In the genomic region with DNA sequence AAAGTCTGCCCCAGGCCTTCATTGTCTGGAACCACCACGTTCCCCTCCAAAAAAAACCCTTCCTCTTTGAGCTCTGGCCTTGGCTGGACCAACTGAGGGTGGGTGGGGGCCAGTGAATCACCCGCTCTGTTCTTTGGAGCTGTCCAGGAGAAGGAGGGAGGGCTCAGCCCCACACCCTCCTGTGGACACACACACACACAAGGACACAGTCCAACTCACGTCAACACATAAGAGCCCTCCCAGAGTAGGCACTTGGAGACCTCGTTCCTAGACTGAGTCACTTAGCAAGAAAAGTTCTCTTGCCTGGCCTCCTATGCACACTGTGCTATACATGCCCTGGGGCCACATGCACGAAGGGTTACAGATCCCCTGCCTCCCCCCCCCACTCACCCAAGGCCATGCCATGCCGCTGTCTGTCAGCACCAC, we compare ENCODE assay signal across 10 cellular contexts. TPM values are rescaled to one million over a fixed set of nuclear protein-coding genes. Genes with fewer than 3 reads are reported as not detected.
DNase-seq lines count a peak whose midpoint lies in the region; ATAC-seq and TF ChIP-seq lines count a peak whose summit lies in the region.
"Had no signal": no experiment of that assay in that cellular context is flagged by ENCODE, and none has a peak within 500 bp of the region (broad histone marks: within the 10 kb centered on the region; RNA-seq: fewer than 3 reads in every experiment).

No MANE protein-coding gene starts in this region.

- WGBS in lung, 2 donors: 59 to 60% methylated on average over 6 of the region's 6 CpGs

- H3K9me3 ChIP-seq in MG63: no peaks in the 10 kb centered on the region
- no peaks in the 10 kb centered on the region for H3K9me3 ChIP-seq in lung (ENCODE audit: control insufficient read depth in 2 of 2, insufficient read depth in 1 of 2, low read length in 1 of 2)
- no peaks in the 10 kb centered on the region for H3K9me3 ChIP-seq in tibial artery

- no peak overlapping the region for H3K4me3 Mint-ChIP-seq in natural killer cell treated with Interleukin-12 subunit alpha and Interleukin-12 subunit beta and Interleukin-15 and Interleukin-18, amount 100 ng/mL, for 72 hours
- H3K4me3 Mint-ChIP-seq: activated CD4-positive, alpha-beta T cell treated with anti-CD3 and anti-CD28 coated beads, Interleukin-2, amount 10 ng/mL, durations not matched to agents 24 days and 14 days had no signal

- H3K27me3 Mint-ChIP-seq in natural killer cell treated with Interleukin-12 subunit alpha and Interleukin-12 subunit beta and Interleukin-15 and Interleukin-18, amount 100 ng/mL, for 72 hours: peaks cover 13 to 14% of the 10 kb centered on the region in 2 donors

- ATAC-seq in lung (ENCODE audit: insufficient read depth, low FRiP score): peak; percentile 65
- no peak for ATAC-seq in GM18873 (IDR thresholded peaks at IDR 0.05; ENCODE audit: low FRiP score, unreplicated experiment)
- ATAC-seq in GM18502 (IDR thresholded peaks at IDR 0.05; ENCODE audit: poor library complexity, unreplicated experiment): no peak
- no peak for ATAC-seq in natural killer cell treated with Interleukin-12 subunit alpha and Interleukin-12 subunit beta and Interleukin-15 and Interleukin-18, amount 100 ng/mL, for 72 hours

- no peaks in the 10 kb centered on the region for H3K27me3 ChIP-seq in MG63
- H3K27me3 ChIP-seq in lung (ENCODE audit: control insufficient read depth, insufficient read depth): no peaks in the 10 kb centered on the region
- no peaks in the 10 kb centered on the region for H3K27me3 ChIP-seq in tibial artery

- H3K36me3 ChIP-seq in MG63 (peaks cover 2% of the 10 kb centered on the region; the same call in 1 of the 2 replicates), lung (ENCODE audit: control insufficient read depth in 2 of 2, insufficient read depth in 2 of 2, low read length in 2 of 2) (no peaks in the 10 kb centered on the region), tibial artery (no peaks in the 10 kb centered on the region)

- H3K4me3 ChIP-seq in MG63: no peak overlapping the region
- H3K4me3 ChIP-seq in coronary artery: peak overlapping the region; percentile 74
- H3K4me3 ChIP-seq in lung: no peak overlapping the region
- H3K4me3 ChIP-seq in tibial artery: peak overlapping the region in 1 of 2 donors; percentile 52

- DNase-seq in MG63 (peak; percentile 96), coronary artery (ENCODE audit: low spot score) (peak; percentile 94), lung (ENCODE audit: low spot score) (peak; percentile 71), tibial artery (peak; percentile 94 to 97)
- no peak for DNase-seq in activated CD4-positive, alpha-beta T cell treated with anti-CD3 and anti-CD28 coated beads, Interleukin-2, amount 50 U/mL, for 48 hours
- DNase-seq in natural killer cell treated with Interleukin-12 subunit alpha and Interleukin-12 subunit beta and Interleukin-15 and Interleukin-18, amount 100 ng/mL, for 72 hours (ENCODE audit: low spot score): no peak
- DNase-seq: activated CD4-positive, alpha-beta T cell treated with anti-CD3 and anti-CD28 coated beads, Interleukin-2, amount 10 ng/mL, durations not matched to agents 24 days and 14 days; NK-92 treated with Interleukin-12 subunit alpha and Interleukin-12 subunit beta, amount 100 ng/mL, for 24 hours had no signal

- H3K4me1 Mint-ChIP-seq in natural killer cell treated with Interleukin-12 subunit alpha and Interleukin-12 subunit beta and Interleukin-15 and Interleukin-18, amount 100 ng/mL, for 72 hours (ENCODE audit: low read depth in 2 of 2): no peaks in the 10 kb centered on the region

- no peak overlapping the region for H3K27ac Mint-ChIP-seq in natural killer cell treated with Interleukin-12 subunit alpha and Interleukin-12 subunit beta and Interleukin-15 and Interleukin-18, amount 100 ng/mL, for 72 hours
- H3K27ac Mint-ChIP-seq: activated CD4-positive, alpha-beta T cell treated with anti-CD3 and anti-CD28 coated beads, Interleukin-2, amount 10 ng/mL, durations not matched to agents 24 days and 14 days had no signal

- peaks cover 2 to 4% of the 10 kb centered on the region in 2 donors for H3K4me1 ChIP-seq in lung (ENCODE audit: control insufficient read depth in 2 of 2, insufficient read depth in 2 of 2, low read length in 2 of 2)
- peaks cover 4 to 77% (median 38%) of the 10 kb centered on the region in 4 donors for H3K4me1 ChIP-seq in tibial artery

- peak overlapping the region; percentile 78 to 94 for H3K27ac ChIP-seq in coronary artery
- H3K27ac ChIP-seq in lung (ENCODE audit: low read depth in 1 of 2, low read length in 1 of 2): peak overlapping the region in 1 of 2 donors; percentile 64
- peak overlapping the region; percentile 80 to 81 for H3K27ac ChIP-seq in tibial artery

- TF ChIP-seq CTCF in coronary artery (IDR thresholded peaks at IDR 0.05): no peak
- no peak for TF ChIP-seq CTCF in lung (IDR thresholded peaks at IDR 0.05; ENCODE audit: control extremely low read depth, extremely low read depth)
- TF ChIP-seq CTCF in tibial artery (IDR thresholded peaks at IDR 0.05): no peak

- H3K36me3 Mint-ChIP-seq in natural killer cell treated with Interleukin-12 subunit alpha and Interleukin-12 subunit beta and Interleukin-15 and Interleukin-18, amount 100 ng/mL, for 72 hours: no peaks in the 10 kb centered on the region

- intact Hi-C loops in tibial artery (cut with DNase I; ENCODE audit: low total_unique reads): no loop called here

- no peaks in the 10 kb centered on the region for H3K9me3 Mint-ChIP-seq in natural killer cell treated with Interleukin-12 subunit alpha and Interleukin-12 subunit beta and Interleukin-15 and Interleukin-18, amount 100 ng/mL, for 72 hours
- H3K9me3 Mint-ChIP-seq: activated CD4-positive, alpha-beta T cell treated with anti-CD3 and anti-CD28 coated beads, Interleukin-2, amount 10 ng/mL, durations not matched to agents 24 days and 14 days had no signal

RNA-seq across cellular contexts. Expression of a gene that starts 1.2 kb away (rescaled TPM):
- 13.4 and 17.6 TPM in 2 replicates for total RNA-seq in MG63 (2014; rRNA removed; shearing (Covaris generic); ENCODE audit: low replicate concordance)
- total RNA-seq in lung: 100 to 1,000 TPM; 308 to 377 TPM
- 100 to 1,000 TPM in 1 of 2 donors, 10 to 100 TPM in 1; 67.0 to 108 TPM for polyA plus RNA-seq in lung
- 1 to 10 TPM in 1 of 2 donors, under 1 TPM in 1; 0.29 to 2.1 TPM for total RNA-seq in natural killer cell treated with Interleukin-12 subunit alpha and Interleukin-12 subunit beta and Interleukin-15 and Interleukin-18, amount 100 ng/mL, for 72 hours

Comparison
In these comparisons a context has a peak if more than half of its experiments do, and no peak if none do; other contexts are left out.
1. DNase-seq: peak in MG63 (single experiment), coronary artery (single experiment), lung (single experiment) and tibial artery (2 of 2); none in activated CD4-positive, alpha-beta T cell treated with anti-CD3 and anti-CD28 coated beads, Interleukin-2, amount 50 U/mL, for 48 hours (0 of 2) and natural killer cell treated with Interleukin-12 subunit alpha and Interleukin-12 subunit beta and Interleukin-15 and Interleukin-18, amount 100 ng/mL, for 72 hours (single experiment).
2. RNA of a gene that starts 1.2 kb away (total RNA-seq): 308 to 377 TPM in lung; 13.4 to 17.6 TPM in MG63 and 0.29 to 2.1 TPM in natural killer cell treated with Interleukin-12 subunit alpha and Interleukin-12 subunit beta and Interleukin-15 and Interleukin-18, amount 100 ng/mL, for 72 hours; every median in the first group is over 10 times any median in the second.